Comparison of ENCODE assay signal across 11 cellular contexts in the genomic region with DNA sequence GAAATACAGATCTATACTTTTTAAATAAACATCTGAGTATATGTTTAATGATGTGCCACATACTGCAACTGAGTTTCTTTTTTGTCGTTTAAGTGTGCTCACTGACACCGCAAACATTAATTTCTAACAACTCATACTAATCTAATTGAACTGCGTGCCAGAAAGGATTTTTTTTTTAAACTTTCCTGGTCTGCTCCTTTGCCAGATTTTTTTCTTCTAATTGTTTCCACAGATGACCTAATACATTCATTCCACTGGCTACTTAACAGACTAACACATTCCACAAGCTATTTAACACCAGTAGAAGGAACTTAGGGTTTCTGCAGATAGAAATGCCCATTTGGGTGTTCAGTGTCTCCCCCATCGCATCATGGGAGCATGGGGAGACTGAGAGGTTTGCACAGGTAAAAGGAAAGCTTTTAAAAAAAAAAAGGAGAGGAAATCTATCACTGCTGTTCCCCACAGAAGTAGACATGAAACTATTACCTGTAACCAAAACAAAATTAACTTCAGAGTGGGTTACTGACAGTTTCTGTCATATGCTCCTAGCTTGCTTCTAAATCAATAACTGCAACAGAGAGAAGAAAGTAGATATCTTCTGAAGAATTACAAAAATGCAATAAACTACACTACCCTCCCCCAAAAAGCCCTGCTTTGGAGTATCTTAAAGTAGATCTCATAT.
DNase-seq lines count a peak whose midpoint lies in the region; ATAC-seq, FAIRE-seq and TF ChIP-seq lines count a peak whose summit lies in the region.
"Had no signal": no experiment of that assay in that cellular context is flagged by ENCODE, and none has a peak within 500 bp of the region (broad histone marks: within the 10 kb centered on the region; RNA-seq: fewer than 3 reads in every experiment).

No MANE protein-coding gene starts in this region.

- no peaks in the 10 kb centered on the region; the same call in 1 of the 2 replicates for H3F3A ChIP-seq in DOHH2 (ENCODE audit: control insufficient read depth, insufficient read depth)

- DNase-seq in glomerular visceral epithelial cell (ENCODE audit: extremely low spot score) = peak; percentile 43
- no peak for DNase-seq in HTR-8/SVneo (ENCODE audit: insufficient read length, low spot score)
- DNase-seq in DMS53 (lab: John Stamatoyannopoulos, UW) = no peak
- DNase-seq: DND-41, NCI-H2029, sigmoid colon had no signal

- ATAC-seq in GM21447 (IDR thresholded peaks at IDR 0.05; ENCODE audit: unreplicated experiment) (peak; percentile 40), HG02852 (IDR thresholded peaks at IDR 0.05; ENCODE audit: unreplicated experiment) (no peak), GM21526 (IDR thresholded peaks at IDR 0.05; ENCODE audit: low FRiP score, unreplicated experiment) (no peak)

- FAIRE-seq in HTR-8/SVneo (lab: Jason Lieb, UNC) = no peak

- no peaks in the 10 kb centered on the region for H3K9me3 ChIP-seq in DOHH2 (ENCODE audit: control insufficient read depth, insufficient read depth, low read length)
- H3K9me3 ChIP-seq in KOPT-K1 (ENCODE audit: insufficient read depth, low read length, poor library complexity, severe bottlenecking) = no peaks in the 10 kb centered on the region
- H3K9me3 ChIP-seq: sigmoid colon had no signal

- H3K4me2 ChIP-seq in DOHH2 (ENCODE audit: low read length) = peak overlapping the region; percentile 54

- H3K27me3 ChIP-seq in DOHH2 (ENCODE audit: control insufficient read depth, low read length) = no peaks in the 10 kb centered on the region
- H3K27me3 ChIP-seq: sigmoid colon had no signal

- TF ChIP-seq CTCF in DOHH2 (IDR thresholded peaks at IDR 0.05; ENCODE audit: low read depth, low read length, poor library complexity, severe bottlenecking) = no peak

- H3K4me3 ChIP-seq in DOHH2 (ENCODE audit: low read length) = no peak overlapping the region
- H3K4me3 ChIP-seq: sigmoid colon had no signal

- peaks cover 65% of the 10 kb centered on the region for H3K4me1 ChIP-seq in DOHH2 (ENCODE audit: control insufficient read depth, low read length)

- no peaks in the 10 kb centered on the region for H3K9me2 ChIP-seq in DOHH2 (replicated peaks; ENCODE audit: control insufficient read depth, low read length)

- H3K36me3 ChIP-seq in DOHH2 (ENCODE audit: control insufficient read depth, low read length) (peaks cover 3% of the 10 kb centered on the region; the same call in 1 of the 2 replicates), KOPT-K1 (ENCODE audit: insufficient read depth, low read length) (peaks cover 17% of the 10 kb centered on the region)
- H3K36me3 ChIP-seq: sigmoid colon had no signal

- peaks cover 85% of the 10 kb centered on the region for H3K79me2 ChIP-seq in DOHH2 (ENCODE audit: control insufficient read depth, low read length)

- H3K27ac ChIP-seq in DOHH2 (ENCODE audit: low read depth, low read length) (peak overlapping the region; percentile 48), KOPT-K1 (ENCODE audit: low read depth, low read length, poor library complexity, severe bottlenecking) (peak overlapping the region; percentile 75)
- H3K27ac ChIP-seq: sigmoid colon had no signal

- H4K20me1 ChIP-seq in DOHH2 (ENCODE audit: control insufficient read depth, insufficient read depth, low read depth, low read length) = no peaks in the 10 kb centered on the region
